1 cellular context compared by ENCODE assay signal in the genomic region with DNA sequence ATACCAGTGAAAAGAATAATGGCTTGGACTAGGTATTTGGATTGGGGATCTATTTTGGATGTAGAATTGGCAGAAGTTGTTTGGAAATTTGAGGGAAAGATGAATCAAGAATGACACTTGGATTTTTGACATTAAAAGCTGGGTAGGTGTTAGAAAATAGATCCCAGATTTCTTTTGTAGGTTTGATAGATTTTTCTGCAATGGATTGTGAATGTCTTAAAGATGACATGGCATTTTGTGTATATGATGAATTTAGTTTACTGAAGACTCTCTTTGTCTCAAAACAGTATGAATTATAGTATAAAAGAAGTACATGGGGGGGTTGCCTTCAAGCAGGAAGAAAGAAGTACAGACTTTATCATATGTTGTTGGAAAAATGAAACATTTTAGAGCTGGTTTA.
TF ChIP-seq lines count a peak whose summit lies in the region.

No MANE protein-coding gene starts in this region.

TF ChIP-seq in endothelial cell of umbilical vein, 7 proteins besides CTCF, POLR2A, EP300 and RAD21 (continued from another document):
- TF ChIP-seq MYC (IDR thresholded peaks at IDR 0.05; ENCODE audit: low read depth, low read length) (no peak), MAX (IDR thresholded peaks at IDR 0.05; ENCODE audit: insufficient read depth, insufficient read length) (no peak)
